In genomic region chr11:96234866-96235441, GRCh38 we compare ENCODE assay signal across 13 cellular contexts.
A peak's percentile ranks its signal among the peaks of the same experiment; 100 is the strongest.
DNase-seq lines count a peak whose midpoint lies in the region; ATAC-seq and TF ChIP-seq lines count a peak whose summit lies in the region.
"Had no signal": no experiment of that assay in that cellular context is flagged by ENCODE, and none has a peak within 500 bp of the region (broad histone marks: within the 10 kb centered on the region; RNA-seq: fewer than 3 reads in every experiment).

No MANE protein-coding gene starts in this region.

- no peaks in the 10 kb centered on the region for H3K36me3 ChIP-seq in HAP-1 (replicated peaks)
- H3K36me3 ChIP-seq in mucosa of descending colon (ENCODE audit: low read depth), result no peaks in the 10 kb centered on the region

- H3K4me3 Mint-ChIP-seq in T-helper 2 cell treated with Interferon-gamma antibody and Interleukin-4, amounts not matched to agents 5 μg/mL and 100 μg/mL, for 36 hours, result peak overlapping the region; percentile 73
- H3K4me3 Mint-ChIP-seq in activated naive CD8-positive, alpha-beta T cell treated with anti-CD3 and anti-CD28 coated beads, Interleukin-2, amount 50 U/mL, for 24 hours, result peak overlapping the region; percentile 59
- H3K4me3 Mint-ChIP-seq in osteocyte (ENCODE audit: unreplicated experiment), result no peak overlapping the region

- intact Hi-C loops in mucosa of descending colon (cut with DNase I, micrococcal nuclease), result no loop called here

- H3K4me1 ChIP-seq in HAP-1 (peaks cover 44% of the 10 kb centered on the region), mucosa of descending colon (ENCODE audit: low read depth) (no peaks in the 10 kb centered on the region)
- H3K4me1 ChIP-seq: testis had no signal

- ATAC-seq in activated naive CD8-positive, alpha-beta T cell treated with anti-CD3 and anti-CD28 coated beads, Interleukin-2, amount 50 U/mL, for 24 hours, result no peak
- ATAC-seq in GM19452 (IDR thresholded peaks at IDR 0.05; ENCODE audit: unreplicated experiment), result no peak
- ATAC-seq in mucosa of descending colon, result no peak
- ATAC-seq: left colon had no signal

- no peaks in the 10 kb centered on the region for H3K27me3 ChIP-seq in HAP-1 (ENCODE audit: low read depth)
- H3K27me3 ChIP-seq: testis had no signal

- H3K4me3 ChIP-seq in HAP-1 (no peak overlapping the region), mucosa of descending colon (no peak overlapping the region)
- H3K4me3 ChIP-seq: testis had no signal

- TF ChIP-seq CTCF in osteocyte (IDR thresholded peaks at IDR 0.05), result no peak
- TF ChIP-seq CTCF in mucosa of descending colon (IDR thresholded peaks at IDR 0.05), result no peak

- no peaks in the 10 kb centered on the region for H3K27me3 Mint-ChIP-seq in T-helper 2 cell treated with Interferon-gamma antibody and Interleukin-4, amounts not matched to agents 5 μg/mL and 100 μg/mL, for 36 hours (ENCODE audit: low read depth)
- H3K27me3 Mint-ChIP-seq in activated naive CD8-positive, alpha-beta T cell treated with anti-CD3 and anti-CD28 coated beads, Interleukin-2, amount 50 U/mL, for 24 hours, result no peaks in the 10 kb centered on the region
- H3K27me3 Mint-ChIP-seq in osteocyte (ENCODE audit: unreplicated experiment), result no peaks in the 10 kb centered on the region

- H3K9me3 ChIP-seq in HAP-1 (no peaks in the 10 kb centered on the region), mucosa of descending colon (no peaks in the 10 kb centered on the region)
- H3K9me3 ChIP-seq: testis had no signal

- in situ Hi-C loops in HAP-1 (cut with MboI; ENCODE audit: low sequenced_read_pairs), result no loop called here

- H3K9me3 Mint-ChIP-seq in T-helper 2 cell treated with Interferon-gamma antibody and Interleukin-4, amounts not matched to agents 5 μg/mL and 100 μg/mL, for 36 hours, result no peaks in the 10 kb centered on the region
- H3K9me3 Mint-ChIP-seq in activated naive CD8-positive, alpha-beta T cell treated with anti-CD3 and anti-CD28 coated beads, Interleukin-2, amount 50 U/mL, for 24 hours, result no peaks in the 10 kb centered on the region
- H3K9me3 Mint-ChIP-seq in osteocyte (ENCODE audit: unreplicated experiment), result no peaks in the 10 kb centered on the region

- H3K4me1 Mint-ChIP-seq in T-helper 2 cell treated with Interferon-gamma antibody and Interleukin-4, amounts not matched to agents 5 μg/mL and 100 μg/mL, for 36 hours (ENCODE audit: low read depth), result peaks cover 47% of the 10 kb centered on the region
- H3K4me1 Mint-ChIP-seq in activated naive CD8-positive, alpha-beta T cell treated with anti-CD3 and anti-CD28 coated beads, Interleukin-2, amount 50 U/mL, for 24 hours, result peaks cover 48% of the 10 kb centered on the region
- peaks cover 37% of the 10 kb centered on the region for H3K4me1 Mint-ChIP-seq in osteocyte (ENCODE audit: unreplicated experiment)

- DNase-seq in T-helper 2 cell treated with Interferon-gamma antibody and Interleukin-4, amounts not matched to agents 5 μg/mL and 100 μg/mL, for 36 hours (ENCODE audit: low spot score), result no peak
- DNase-seq in T-helper 2 cell (no peak), HAP-1 (ENCODE audit: low spot score in 2 of 2) (peak; percentile 30 to 85), osteocyte (ENCODE audit: extremely low spot score, unreplicated experiment) (no peak), NCI-H146 treated with DMSO at 0.1 percent for 48 hours (lab: John Stamatoyannopoulos, UW; ENCODE audit: unreplicated experiment) (no peak), mucosa of descending colon (no peak)
- no peak for DNase-seq in activated naive CD8-positive, alpha-beta T cell treated with anti-CD3 and anti-CD28 coated beads, Interleukin-2, amount 50 U/mL, for 24 hours
- DNase-seq: 8988T, cerebellar nuclear complex, left colon, SW 1271, testis had no signal

- H3K27ac Mint-ChIP-seq in T-helper 2 cell treated with Interferon-gamma antibody and Interleukin-4, amounts not matched to agents 5 μg/mL and 100 μg/mL, for 36 hours, result peak overlapping the region; percentile 84
- peak overlapping the region; percentile 74 for H3K27ac Mint-ChIP-seq in activated naive CD8-positive, alpha-beta T cell treated with anti-CD3 and anti-CD28 coated beads, Interleukin-2, amount 50 U/mL, for 24 hours
- peak overlapping the region; percentile 55 for H3K27ac Mint-ChIP-seq in osteocyte (ENCODE audit: unreplicated experiment)

- peaks cover 4% of the 10 kb centered on the region for H3K36me3 Mint-ChIP-seq in T-helper 2 cell treated with Interferon-gamma antibody and Interleukin-4, amounts not matched to agents 5 μg/mL and 100 μg/mL, for 36 hours (ENCODE audit: low read depth)
- peaks cover 18% of the 10 kb centered on the region for H3K36me3 Mint-ChIP-seq in activated naive CD8-positive, alpha-beta T cell treated with anti-CD3 and anti-CD28 coated beads, Interleukin-2, amount 50 U/mL, for 24 hours (ENCODE audit: low read depth)
- H3K36me3 Mint-ChIP-seq in osteocyte (ENCODE audit: unreplicated experiment), result peaks cover 4% of the 10 kb centered on the region

Comparison
In these comparisons a context has a peak if more than half of its experiments do, and no peak if none do; other contexts are left out.
1. DNase-seq: peak in HAP-1 (2 of 2); none in T-helper 2 cell treated with Interferon-gamma antibody and Interleukin-4, amounts not matched to agents 5 μg/mL and 100 μg/mL, for 36 hours (single experiment), T-helper 2 cell (0 of 5), activated naive CD8-positive, alpha-beta T cell treated with anti-CD3 and anti-CD28 coated beads, Interleukin-2, amount 50 U/mL, for 24 hours (single experiment), osteocyte (single experiment), NCI-H146 treated with DMSO at 0.1 percent for 48 hours (single experiment) and mucosa of descending colon (0 of 3).
2. Peak in every context shown above with its lines, with median percentiles within 50 percentile points of each other: H3K27ac Mint-ChIP-seq.